1 cellular context compared by ENCODE assay signal in the genomic region with DNA sequence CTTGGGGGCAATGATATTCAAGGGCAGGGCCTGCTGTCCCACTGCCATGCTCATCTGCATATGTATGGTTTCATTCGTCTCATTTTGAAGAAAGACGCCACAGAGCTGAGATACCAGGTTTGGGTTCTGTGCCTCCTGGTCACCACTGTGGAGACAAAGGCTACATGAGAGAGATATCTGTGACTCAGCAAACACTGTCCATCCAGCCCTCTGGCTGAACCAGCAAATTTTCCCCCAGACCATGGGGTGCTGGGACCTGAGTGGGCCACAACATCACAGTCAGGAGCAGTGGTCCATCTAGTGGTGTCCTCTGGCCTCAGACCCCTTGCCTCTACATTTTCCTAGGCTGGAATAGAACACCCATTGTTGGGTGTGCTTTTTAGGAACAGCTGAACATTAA.
TF ChIP-seq lines count a peak whose summit lies in the region.

A gene with protein sequence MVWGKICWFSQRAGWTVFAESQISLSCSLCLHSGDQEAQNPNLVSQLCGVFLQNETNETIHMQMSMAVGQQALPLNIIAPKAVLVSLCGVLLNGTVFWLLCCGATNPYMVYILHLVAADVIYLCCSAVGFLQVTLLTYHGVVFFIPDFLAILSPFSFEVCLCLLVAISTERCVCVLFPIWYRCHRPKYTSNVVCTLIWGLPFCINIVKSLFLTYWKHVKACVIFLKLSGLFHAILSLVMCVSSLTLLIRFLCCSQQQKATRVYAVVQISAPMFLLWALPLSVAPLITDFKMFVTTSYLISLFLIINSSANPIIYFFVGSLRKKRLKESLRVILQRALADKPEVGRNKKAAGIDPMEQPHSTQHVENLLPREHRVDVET (minus strand): TSS at position 297 of the 400 bp plus-strand sequence. CDS start 54 bp downstream, at position 243.

TF ChIP-seq in K562, 482 proteins besides CTCF, POLR2A, EP300 and RAD21 (continued from another document):
- TF ChIP-seq, protein P1, sequence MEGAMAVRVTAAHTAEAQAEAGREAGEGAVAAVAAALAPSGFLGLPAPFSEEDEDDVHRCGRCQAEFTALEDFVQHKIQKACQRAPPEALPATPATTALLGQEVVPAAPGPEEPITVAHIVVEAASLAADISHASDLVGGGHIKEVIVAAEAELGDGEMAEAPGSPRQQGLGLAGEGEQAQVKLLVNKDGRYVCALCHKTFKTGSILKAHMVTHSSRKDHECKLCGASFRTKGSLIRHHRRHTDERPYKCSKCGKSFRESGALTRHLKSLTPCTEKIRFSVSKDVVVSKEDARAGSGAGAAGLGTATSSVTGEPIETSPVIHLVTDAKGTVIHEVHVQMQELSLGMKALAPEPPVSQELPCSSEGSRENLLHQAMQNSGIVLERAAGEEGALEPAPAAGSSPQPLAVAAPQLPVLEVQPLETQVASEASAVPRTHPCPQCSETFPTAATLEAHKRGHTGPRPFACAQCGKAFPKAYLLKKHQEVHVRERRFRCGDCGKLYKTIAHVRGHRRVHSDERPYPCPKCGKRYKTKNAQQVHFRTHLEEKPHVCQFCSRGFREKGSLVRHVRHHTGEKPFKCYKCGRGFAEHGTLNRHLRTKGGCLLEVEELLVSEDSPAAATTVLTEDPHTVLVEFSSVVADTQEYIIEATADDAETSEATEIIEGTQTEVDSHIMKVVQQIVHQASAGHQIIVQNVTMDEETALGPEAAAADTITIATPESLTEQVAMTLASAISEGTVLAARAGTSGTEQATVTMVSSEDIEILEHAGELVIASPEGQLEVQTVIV (CRISPR knock-in tag; IDR thresholded peaks at IDR 0.05; ENCODE audit: borderline replicate concordance): no peak
- TF ChIP-seq, protein P2, sequence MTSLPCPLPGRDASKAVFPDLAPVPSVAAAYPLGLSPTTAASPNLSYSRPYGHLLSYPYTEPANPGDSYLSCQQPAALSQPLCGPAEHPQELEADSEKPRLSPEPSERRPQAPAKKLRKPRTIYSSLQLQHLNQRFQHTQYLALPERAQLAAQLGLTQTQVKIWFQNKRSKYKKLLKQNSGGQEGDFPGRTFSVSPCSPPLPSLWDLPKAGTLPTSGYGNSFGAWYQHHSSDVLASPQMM (CRISPR knock-in tag; IDR thresholded peaks at IDR 0.05): no peak
- TF ChIP-seq YBX1 (IDR thresholded peaks at IDR 0.05): no peak
- TF ChIP-seq, protein P3, sequence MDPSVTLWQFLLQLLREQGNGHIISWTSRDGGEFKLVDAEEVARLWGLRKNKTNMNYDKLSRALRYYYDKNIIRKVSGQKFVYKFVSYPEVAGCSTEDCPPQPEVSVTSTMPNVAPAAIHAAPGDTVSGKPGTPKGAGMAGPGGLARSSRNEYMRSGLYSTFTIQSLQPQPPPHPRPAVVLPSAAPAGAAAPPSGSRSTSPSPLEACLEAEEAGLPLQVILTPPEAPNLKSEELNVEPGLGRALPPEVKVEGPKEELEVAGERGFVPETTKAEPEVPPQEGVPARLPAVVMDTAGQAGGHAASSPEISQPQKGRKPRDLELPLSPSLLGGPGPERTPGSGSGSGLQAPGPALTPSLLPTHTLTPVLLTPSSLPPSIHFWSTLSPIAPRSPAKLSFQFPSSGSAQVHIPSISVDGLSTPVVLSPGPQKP (CRISPR knock-in tag; IDR thresholded peaks at IDR 0.05): no peak
- TF ChIP-seq CBFB (CRISPR knock-in tag; IDR thresholded peaks at IDR 0.05): no peak
- TF ChIP-seq, protein P4, sequence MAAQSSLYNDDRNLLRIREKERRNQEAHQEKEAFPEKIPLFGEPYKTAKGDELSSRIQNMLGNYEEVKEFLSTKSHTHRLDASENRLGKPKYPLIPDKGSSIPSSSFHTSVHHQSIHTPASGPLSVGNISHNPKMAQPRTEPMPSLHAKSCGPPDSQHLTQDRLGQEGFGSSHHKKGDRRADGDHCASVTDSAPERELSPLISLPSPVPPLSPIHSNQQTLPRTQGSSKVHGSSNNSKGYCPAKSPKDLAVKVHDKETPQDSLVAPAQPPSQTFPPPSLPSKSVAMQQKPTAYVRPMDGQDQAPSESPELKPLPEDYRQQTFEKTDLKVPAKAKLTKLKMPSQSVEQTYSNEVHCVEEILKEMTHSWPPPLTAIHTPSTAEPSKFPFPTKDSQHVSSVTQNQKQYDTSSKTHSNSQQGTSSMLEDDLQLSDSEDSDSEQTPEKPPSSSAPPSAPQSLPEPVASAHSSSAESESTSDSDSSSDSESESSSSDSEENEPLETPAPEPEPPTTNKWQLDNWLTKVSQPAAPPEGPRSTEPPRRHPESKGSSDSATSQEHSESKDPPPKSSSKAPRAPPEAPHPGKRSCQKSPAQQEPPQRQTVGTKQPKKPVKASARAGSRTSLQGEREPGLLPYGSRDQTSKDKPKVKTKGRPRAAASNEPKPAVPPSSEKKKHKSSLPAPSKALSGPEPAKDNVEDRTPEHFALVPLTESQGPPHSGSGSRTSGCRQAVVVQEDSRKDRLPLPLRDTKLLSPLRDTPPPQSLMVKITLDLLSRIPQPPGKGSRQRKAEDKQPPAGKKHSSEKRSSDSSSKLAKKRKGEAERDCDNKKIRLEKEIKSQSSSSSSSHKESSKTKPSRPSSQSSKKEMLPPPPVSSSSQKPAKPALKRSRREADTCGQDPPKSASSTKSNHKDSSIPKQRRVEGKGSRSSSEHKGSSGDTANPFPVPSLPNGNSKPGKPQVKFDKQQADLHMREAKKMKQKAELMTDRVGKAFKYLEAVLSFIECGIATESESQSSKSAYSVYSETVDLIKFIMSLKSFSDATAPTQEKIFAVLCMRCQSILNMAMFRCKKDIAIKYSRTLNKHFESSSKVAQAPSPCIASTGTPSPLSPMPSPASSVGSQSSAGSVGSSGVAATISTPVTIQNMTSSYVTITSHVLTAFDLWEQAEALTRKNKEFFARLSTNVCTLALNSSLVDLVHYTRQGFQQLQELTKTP (IDR thresholded peaks at IDR 0.05; ENCODE audit: low read depth in 1 of 2, partially characterized antibody in 2 of 2): no peak
- TF ChIP-seq POLR2AphosphoS5 (IDR thresholded peaks at IDR 0.05; ENCODE audit: control insufficient read depth, insufficient read depth, low read depth, low read length): no peak
- TF ChIP-seq SRSF7 (optimal IDR thresholded peaks at IDR 0.05; ENCODE audit: low read depth, low read length): no peak
- TF ChIP-seq, protein P5, sequence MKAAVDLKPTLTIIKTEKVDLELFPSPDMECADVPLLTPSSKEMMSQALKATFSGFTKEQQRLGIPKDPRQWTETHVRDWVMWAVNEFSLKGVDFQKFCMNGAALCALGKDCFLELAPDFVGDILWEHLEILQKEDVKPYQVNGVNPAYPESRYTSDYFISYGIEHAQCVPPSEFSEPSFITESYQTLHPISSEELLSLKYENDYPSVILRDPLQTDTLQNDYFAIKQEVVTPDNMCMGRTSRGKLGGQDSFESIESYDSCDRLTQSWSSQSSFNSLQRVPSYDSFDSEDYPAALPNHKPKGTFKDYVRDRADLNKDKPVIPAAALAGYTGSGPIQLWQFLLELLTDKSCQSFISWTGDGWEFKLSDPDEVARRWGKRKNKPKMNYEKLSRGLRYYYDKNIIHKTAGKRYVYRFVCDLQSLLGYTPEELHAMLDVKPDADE (conservative IDR thresholded peaks at IDR 0.05; ENCODE audit: control insufficient read depth, low read depth, low read length): no peak
- TF ChIP-seq, protein P6, sequence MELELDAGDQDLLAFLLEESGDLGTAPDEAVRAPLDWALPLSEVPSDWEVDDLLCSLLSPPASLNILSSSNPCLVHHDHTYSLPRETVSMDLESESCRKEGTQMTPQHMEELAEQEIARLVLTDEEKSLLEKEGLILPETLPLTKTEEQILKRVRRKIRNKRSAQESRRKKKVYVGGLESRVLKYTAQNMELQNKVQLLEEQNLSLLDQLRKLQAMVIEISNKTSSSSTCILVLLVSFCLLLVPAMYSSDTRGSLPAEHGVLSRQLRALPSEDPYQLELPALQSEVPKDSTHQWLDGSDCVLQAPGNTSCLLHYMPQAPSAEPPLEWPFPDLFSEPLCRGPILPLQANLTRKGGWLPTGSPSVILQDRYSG (tag; conservative IDR thresholded peaks at IDR 0.05; ENCODE audit: low read depth): no peak
- TF ChIP-seq NFXL1 (CRISPR knock-in tag; IDR thresholded peaks at IDR 0.05): no peak
- TF ChIP-seq, protein P7, sequence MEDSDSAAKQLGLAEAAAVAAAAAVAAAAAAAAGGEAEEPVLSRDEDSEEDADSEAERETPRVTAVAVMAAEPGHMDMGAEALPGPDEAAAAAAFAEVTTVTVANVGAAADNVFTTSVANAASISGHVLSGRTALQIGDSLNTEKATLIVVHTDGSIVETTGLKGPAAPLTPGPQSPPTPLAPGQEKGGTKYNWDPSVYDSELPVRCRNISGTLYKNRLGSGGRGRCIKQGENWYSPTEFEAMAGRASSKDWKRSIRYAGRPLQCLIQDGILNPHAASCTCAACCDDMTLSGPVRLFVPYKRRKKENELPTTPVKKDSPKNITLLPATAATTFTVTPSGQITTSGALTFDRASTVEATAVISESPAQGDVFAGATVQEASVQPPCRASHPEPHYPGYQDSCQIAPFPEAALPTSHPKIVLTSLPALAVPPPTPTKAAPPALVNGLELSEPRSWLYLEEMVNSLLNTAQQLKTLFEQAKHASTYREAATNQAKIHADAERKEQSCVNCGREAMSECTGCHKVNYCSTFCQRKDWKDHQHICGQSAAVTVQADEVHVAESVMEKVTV (CRISPR knock-in tag; IDR thresholded peaks at IDR 0.05): 0 out of 2 replicates have a peak, but pooled peaks have one; percentile 3
- no peak for TF ChIP-seq MECOM (CRISPR knock-in tag; IDR thresholded peaks at IDR 0.05)
- TF ChIP-seq RFX5 (IDR thresholded peaks at IDR 0.05; ENCODE audit: low read depth, low read length): no peak
- peak; percentile 86 for TF ChIP-seq C11orf30 (IDR thresholded peaks at IDR 0.05; ENCODE audit: low read depth)
- TF ChIP-seq MAFK (IDR thresholded peaks at IDR 0.05; ENCODE audit: low read length): peak; percentile 71
- TF ChIP-seq POLR2B (IDR thresholded peaks at IDR 0.05; ENCODE audit: low read depth, partially characterized antibody): no peak
- TF ChIP-seq ZNF12 (CRISPR knock-in tag; IDR thresholded peaks at IDR 0.05): no peak
- no peak for TF ChIP-seq KAT7 (CRISPR knock-in tag; IDR thresholded peaks at IDR 0.05; ENCODE audit: borderline replicate concordance)
- TF ChIP-seq, protein P8, sequence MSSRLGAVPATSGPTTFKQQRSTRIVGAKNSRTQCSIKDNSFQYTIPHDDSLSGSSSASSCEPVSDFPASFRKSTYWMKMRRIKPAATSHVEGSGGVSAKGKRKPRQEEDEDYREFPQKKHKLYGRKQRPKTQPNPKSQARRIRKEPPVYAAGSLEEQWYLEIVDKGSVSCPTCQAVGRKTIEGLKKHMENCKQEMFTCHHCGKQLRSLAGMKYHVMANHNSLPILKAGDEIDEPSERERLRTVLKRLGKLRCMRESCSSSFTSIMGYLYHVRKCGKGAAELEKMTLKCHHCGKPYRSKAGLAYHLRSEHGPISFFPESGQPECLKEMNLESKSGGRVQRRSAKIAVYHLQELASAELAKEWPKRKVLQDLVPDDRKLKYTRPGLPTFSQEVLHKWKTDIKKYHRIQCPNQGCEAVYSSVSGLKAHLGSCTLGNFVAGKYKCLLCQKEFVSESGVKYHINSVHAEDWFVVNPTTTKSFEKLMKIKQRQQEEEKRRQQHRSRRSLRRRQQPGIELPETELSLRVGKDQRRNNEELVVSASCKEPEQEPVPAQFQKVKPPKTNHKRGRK (tag; IDR thresholded peaks at IDR 0.05): no peak
- TF ChIP-seq, protein P9, sequence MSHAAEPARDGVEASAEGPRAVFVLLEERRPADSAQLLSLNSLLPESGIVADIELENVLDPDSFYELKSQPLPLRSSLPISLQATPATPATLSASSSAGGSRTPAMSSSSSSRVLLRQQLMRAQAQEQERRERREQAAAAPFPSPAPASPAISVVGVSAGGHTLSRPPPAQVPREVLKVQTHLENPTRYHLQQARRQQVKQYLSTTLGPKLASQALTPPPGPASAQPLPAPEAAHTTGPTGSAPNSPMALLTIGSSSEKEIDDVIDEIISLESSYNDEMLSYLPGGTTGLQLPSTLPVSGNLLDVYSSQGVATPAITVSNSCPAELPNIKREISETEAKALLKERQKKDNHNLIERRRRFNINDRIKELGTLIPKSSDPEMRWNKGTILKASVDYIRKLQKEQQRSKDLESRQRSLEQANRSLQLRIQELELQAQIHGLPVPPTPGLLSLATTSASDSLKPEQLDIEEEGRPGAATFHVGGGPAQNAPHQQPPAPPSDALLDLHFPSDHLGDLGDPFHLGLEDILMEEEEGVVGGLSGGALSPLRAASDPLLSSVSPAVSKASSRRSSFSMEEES (CRISPR knock-in tag; IDR thresholded peaks at IDR 0.05): no peak
- TF ChIP-seq MAFF (IDR thresholded peaks at IDR 0.05; ENCODE audit: low read length): peak; percentile 76; the same call in 1 of the 2 replicates
- peak; percentile 82 for TF ChIP-seq ZNF316 (IDR thresholded peaks at IDR 0.05)
- no peak for TF ChIP-seq ZFX (CRISPR knock-in tag; IDR thresholded peaks at IDR 0.05)
- TF ChIP-seq SIX5 (IDR thresholded peaks at IDR 0.05; ENCODE audit: borderline replicate concordance in 1 of 2, insufficient read depth in 1 of 2, low read depth in 1 of 2, low read length in 2 of 2): no peak
- no peak for TF ChIP-seq ZNF408 (CRISPR knock-in tag; IDR thresholded peaks at IDR 0.05; ENCODE audit: low read depth)
- TF ChIP-seq, protein P10, sequence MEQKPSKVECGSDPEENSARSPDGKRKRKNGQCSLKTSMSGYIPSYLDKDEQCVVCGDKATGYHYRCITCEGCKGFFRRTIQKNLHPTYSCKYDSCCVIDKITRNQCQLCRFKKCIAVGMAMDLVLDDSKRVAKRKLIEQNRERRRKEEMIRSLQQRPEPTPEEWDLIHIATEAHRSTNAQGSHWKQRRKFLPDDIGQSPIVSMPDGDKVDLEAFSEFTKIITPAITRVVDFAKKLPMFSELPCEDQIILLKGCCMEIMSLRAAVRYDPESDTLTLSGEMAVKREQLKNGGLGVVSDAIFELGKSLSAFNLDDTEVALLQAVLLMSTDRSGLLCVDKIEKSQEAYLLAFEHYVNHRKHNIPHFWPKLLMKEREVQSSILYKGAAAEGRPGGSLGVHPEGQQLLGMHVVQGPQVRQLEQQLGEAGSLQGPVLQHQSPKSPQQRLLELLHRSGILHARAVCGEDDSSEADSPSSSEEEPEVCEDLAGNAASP (IDR thresholded peaks at IDR 0.05): no peak
- no peak for TF ChIP-seq ZEB2 (IDR thresholded peaks at IDR 0.05)
- TF ChIP-seq MAFG (tag; conservative IDR thresholded peaks at IDR 0.05): peak; percentile 80
- TF ChIP-seq HNRNPUL1 (IDR thresholded peaks at IDR 0.05; ENCODE audit: low read length): no peak
- TF ChIP-seq, protein P11, sequence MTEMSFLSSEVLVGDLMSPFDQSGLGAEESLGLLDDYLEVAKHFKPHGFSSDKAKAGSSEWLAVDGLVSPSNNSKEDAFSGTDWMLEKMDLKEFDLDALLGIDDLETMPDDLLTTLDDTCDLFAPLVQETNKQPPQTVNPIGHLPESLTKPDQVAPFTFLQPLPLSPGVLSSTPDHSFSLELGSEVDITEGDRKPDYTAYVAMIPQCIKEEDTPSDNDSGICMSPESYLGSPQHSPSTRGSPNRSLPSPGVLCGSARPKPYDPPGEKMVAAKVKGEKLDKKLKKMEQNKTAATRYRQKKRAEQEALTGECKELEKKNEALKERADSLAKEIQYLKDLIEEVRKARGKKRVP (CRISPR knock-in tag; IDR thresholded peaks at IDR 0.05): no peak
- no peak for TF ChIP-seq GABPA (tag; conservative IDR thresholded peaks at IDR 0.05; ENCODE audit: low read depth)
- TF ChIP-seq ZNF384 (IDR thresholded peaks at IDR 0.05; ENCODE audit: low read depth, low read length): no peak
- TF ChIP-seq HCFC1 (IDR thresholded peaks at IDR 0.05; ENCODE audit: low read depth, low read length): no peak
- TF ChIP-seq, protein P12, sequence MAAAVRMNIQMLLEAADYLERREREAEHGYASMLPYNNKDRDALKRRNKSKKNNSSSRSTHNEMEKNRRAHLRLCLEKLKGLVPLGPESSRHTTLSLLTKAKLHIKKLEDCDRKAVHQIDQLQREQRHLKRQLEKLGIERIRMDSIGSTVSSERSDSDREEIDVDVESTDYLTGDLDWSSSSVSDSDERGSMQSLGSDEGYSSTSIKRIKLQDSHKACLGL (CRISPR knock-in tag; IDR thresholded peaks at IDR 0.05; ENCODE audit: borderline replicate concordance, poor library complexity, severe bottlenecking): no peak
- no peak for TF ChIP-seq FOXM1 (IDR thresholded peaks at IDR 0.05; ENCODE audit: low read depth)
- no peak for TF ChIP-seq FOXM1 (CRISPR knock-in tag; IDR thresholded peaks at IDR 0.05; ENCODE audit: low read depth)
- TF ChIP-seq LCOR (CRISPR knock-in tag; IDR thresholded peaks at IDR 0.05): no peak
